Comparison of ENCODE assay signal across 1 cellular context in genomic region chr20:38854654-38855066, GRCh38.
TF ChIP-seq lines count a peak whose summit lies in the region.

No MANE protein-coding gene starts in this region.

TF ChIP-seq in K562, 482 proteins besides CTCF, POLR2A, EP300 and RAD21 (continued from another document):
- TF ChIP-seq BRD4 (IDR thresholded peaks at IDR 0.05): no peak
- peak; percentile 85 for TF ChIP-seq SMAD4 (CRISPR knock-in tag; conservative IDR thresholded peaks at IDR 0.05)
- no peak for TF ChIP-seq COPS2 (conservative IDR thresholded peaks at IDR 0.05)
- no peak for TF ChIP-seq HNRNPLL (IDR thresholded peaks at IDR 0.05; ENCODE audit: low read depth, low read length, poor library complexity, severe bottlenecking)
- no peak; the same call in 1 of the 2 replicates for TF ChIP-seq HSF4 (CRISPR knock-in tag; IDR thresholded peaks at IDR 0.05; ENCODE audit: borderline replicate concordance)
- no peak for TF ChIP-seq ZNF146 (CRISPR knock-in tag; IDR thresholded peaks at IDR 0.05; ENCODE audit: unreplicated experiment)
- TF ChIP-seq ERF (CRISPR knock-in tag; IDR thresholded peaks at IDR 0.05): no peak; the same call in 1 of the 2 replicates
- TF ChIP-seq SRSF7 (optimal IDR thresholded peaks at IDR 0.05; ENCODE audit: low read depth, low read length): no peak
- TF ChIP-seq ZNF75A (CRISPR knock-in tag; IDR thresholded peaks at IDR 0.05): no peak
- TF ChIP-seq FOS (IDR thresholded peaks at IDR 0.05; ENCODE audit: extremely low read depth, insufficient read length): no peak
- no peak for TF ChIP-seq HMG20B (CRISPR knock-in tag; IDR thresholded peaks at IDR 0.05)
- peak; percentile 28; the same call in 1 of the 2 replicates for TF ChIP-seq GABPA (tag; conservative IDR thresholded peaks at IDR 0.05; ENCODE audit: low read depth)
- TF ChIP-seq KLF16 (IDR thresholded peaks at IDR 0.05): no peak
- TF ChIP-seq TCFL5 (CRISPR knock-in tag; conservative IDR thresholded peaks at IDR 0.05): peak; percentile 50; the same call in 1 of the 2 replicates
- TF ChIP-seq, protein P1, sequence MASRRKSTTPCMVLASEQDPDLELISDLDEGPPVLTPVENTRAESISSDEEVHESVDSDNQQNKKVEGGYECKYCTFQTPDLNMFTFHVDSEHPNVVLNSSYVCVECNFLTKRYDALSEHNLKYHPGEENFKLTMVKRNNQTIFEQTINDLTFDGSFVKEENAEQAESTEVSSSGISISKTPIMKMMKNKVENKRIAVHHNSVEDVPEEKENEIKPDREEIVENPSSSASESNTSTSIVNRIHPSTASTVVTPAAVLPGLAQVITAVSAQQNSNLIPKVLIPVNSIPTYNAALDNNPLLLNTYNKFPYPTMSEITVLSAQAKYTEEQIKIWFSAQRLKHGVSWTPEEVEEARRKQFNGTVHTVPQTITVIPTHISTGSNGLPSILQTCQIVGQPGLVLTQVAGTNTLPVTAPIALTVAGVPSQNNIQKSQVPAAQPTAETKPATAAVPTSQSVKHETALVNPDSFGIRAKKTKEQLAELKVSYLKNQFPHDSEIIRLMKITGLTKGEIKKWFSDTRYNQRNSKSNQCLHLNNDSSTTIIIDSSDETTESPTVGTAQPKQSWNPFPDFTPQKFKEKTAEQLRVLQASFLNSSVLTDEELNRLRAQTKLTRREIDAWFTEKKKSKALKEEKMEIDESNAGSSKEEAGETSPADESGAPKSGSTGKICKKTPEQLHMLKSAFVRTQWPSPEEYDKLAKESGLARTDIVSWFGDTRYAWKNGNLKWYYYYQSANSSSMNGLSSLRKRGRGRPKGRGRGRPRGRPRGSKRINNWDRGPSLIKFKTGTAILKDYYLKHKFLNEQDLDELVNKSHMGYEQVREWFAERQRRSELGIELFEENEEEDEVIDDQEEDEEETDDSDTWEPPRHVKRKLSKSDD (conservative IDR thresholded peaks at IDR 0.05; ENCODE audit: low read length): no peak
- peak; percentile 1 for TF ChIP-seq RBBP5 (IDR thresholded peaks at IDR 0.05; ENCODE audit: borderline replicate concordance, insufficient read depth, low read length, poor library complexity, severe bottlenecking)
- no peak for TF ChIP-seq ZNF699 (CRISPR knock-in tag; IDR thresholded peaks at IDR 0.05; ENCODE audit: insufficient replicate concordance)
- no peak for TF ChIP-seq POLR2B (IDR thresholded peaks at IDR 0.05; ENCODE audit: low read depth, partially characterized antibody)
- TF ChIP-seq, protein P2, sequence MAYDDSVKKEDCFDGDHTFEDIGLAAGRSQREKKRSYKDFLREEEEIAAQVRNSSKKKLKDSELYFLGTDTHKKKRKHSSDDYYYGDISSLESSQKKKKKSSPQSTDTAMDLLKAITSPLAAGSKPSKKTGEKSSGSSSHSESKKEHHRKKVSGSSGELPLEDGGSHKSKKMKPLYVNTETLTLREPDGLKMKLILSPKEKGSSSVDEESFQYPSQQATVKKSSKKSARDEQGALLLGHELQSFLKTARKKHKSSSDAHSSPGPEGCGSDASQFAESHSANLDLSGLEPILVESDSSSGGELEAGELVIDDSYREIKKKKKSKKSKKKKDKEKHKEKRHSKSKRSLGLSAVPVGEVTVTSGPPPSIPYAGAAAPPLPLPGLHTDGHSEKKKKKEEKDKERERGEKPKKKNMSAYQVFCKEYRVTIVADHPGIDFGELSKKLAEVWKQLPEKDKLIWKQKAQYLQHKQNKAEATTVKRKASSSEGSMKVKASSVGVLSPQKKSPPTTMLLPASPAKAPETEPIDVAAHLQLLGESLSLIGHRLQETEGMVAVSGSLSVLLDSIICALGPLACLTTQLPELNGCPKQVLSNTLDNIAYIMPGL (CRISPR knock-in tag; IDR thresholded peaks at IDR 0.05): no peak
- TF ChIP-seq, protein P3, sequence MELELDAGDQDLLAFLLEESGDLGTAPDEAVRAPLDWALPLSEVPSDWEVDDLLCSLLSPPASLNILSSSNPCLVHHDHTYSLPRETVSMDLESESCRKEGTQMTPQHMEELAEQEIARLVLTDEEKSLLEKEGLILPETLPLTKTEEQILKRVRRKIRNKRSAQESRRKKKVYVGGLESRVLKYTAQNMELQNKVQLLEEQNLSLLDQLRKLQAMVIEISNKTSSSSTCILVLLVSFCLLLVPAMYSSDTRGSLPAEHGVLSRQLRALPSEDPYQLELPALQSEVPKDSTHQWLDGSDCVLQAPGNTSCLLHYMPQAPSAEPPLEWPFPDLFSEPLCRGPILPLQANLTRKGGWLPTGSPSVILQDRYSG (tag; conservative IDR thresholded peaks at IDR 0.05; ENCODE audit: low read depth): peak; percentile 75; the same call in 1 of the 2 replicates
- TF ChIP-seq, protein P4, sequence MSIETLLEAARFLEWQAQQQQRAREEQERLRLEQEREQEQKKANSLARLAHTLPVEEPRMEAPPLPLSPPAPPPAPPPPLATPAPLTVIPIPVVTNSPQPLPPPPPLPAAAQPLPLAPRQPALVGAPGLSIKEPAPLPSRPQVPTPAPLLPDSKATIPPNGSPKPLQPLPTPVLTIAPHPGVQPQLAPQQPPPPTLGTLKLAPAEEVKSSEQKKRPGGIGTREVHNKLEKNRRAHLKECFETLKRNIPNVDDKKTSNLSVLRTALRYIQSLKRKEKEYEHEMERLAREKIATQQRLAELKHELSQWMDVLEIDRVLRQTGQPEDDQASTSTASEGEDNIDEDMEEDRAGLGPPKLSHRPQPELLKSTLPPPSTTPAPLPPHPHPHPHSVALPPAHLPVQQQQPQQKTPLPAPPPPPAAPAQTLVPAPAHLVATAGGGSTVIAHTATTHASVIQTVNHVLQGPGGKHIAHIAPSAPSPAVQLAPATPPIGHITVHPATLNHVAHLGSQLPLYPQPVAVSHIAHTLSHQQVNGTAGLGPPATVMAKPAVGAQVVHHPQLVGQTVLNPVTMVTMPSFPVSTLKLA (conservative IDR thresholded peaks at IDR 0.05): peak in 1 of 2 experiments; percentile 48; a peak in 1 of 4 replicates
- TF ChIP-seq CSDE1 (IDR thresholded peaks at IDR 0.05): no peak
- TF ChIP-seq MTA2 (IDR thresholded peaks at IDR 0.05; ENCODE audit: low read depth): peak; percentile 64; the same call in 1 of the 2 replicates
- TF ChIP-seq DACH1 (IDR thresholded peaks at IDR 0.05; ENCODE audit: partially characterized antibody): no peak
- TF ChIP-seq NFE2 (IDR thresholded peaks at IDR 0.05; ENCODE audit: low read depth): peak; percentile 99
